In genomic region chr17:29589524-29590260, GRCh38 we compare ENCODE assay signal across 1 cellular context.
A peak's percentile ranks its signal among the peaks of the same experiment; 100 is the strongest.
TF ChIP-seq lines count a peak whose summit lies in the region.

A gene with protein sequence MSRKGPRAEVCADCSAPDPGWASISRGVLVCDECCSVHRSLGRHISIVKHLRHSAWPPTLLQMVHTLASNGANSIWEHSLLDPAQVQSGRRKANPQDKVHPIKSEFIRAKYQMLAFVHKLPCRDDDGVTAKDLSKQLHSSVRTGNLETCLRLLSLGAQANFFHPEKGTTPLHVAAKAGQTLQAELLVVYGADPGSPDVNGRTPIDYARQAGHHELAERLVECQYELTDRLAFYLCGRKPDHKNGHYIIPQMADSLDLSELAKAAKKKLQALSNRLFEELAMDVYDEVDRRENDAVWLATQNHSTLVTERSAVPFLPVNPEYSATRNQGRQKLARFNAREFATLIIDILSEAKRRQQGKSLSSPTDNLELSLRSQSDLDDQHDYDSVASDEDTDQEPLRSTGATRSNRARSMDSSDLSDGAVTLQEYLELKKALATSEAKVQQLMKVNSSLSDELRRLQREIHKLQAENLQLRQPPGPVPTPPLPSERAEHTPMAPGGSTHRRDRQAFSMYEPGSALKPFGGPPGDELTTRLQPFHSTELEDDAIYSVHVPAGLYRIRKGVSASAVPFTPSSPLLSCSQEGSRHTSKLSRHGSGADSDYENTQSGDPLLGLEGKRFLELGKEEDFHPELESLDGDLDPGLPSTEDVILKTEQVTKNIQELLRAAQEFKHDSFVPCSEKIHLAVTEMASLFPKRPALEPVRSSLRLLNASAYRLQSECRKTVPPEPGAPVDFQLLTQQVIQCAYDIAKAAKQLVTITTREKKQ (minus strand): TSS chr17:29589648. CDS start chr17:29589378, 270 bp downstream.

TF ChIP-seq in GM12878, 131 proteins besides CTCF, POLR2A, EP300 and RAD21 (continued from another document and continues in another):
- no peak for TF ChIP-seq IRF5 (IDR thresholded peaks at IDR 0.05; ENCODE audit: borderline replicate concordance)
- no peak for TF ChIP-seq CBX5 (IDR thresholded peaks at IDR 0.05; ENCODE audit: low read depth)
- 0 out of 2 replicates have a peak, but pooled peaks have one; percentile 33 for TF ChIP-seq ZNF207 (IDR thresholded peaks at IDR 0.05; ENCODE audit: borderline replicate concordance)
- TF ChIP-seq KDM1A (IDR thresholded peaks at IDR 0.05; ENCODE audit: borderline replicate concordance): no peak
- no peak for TF ChIP-seq MTA2 (IDR thresholded peaks at IDR 0.05; ENCODE audit: low read depth)
- TF ChIP-seq, protein P1, sequence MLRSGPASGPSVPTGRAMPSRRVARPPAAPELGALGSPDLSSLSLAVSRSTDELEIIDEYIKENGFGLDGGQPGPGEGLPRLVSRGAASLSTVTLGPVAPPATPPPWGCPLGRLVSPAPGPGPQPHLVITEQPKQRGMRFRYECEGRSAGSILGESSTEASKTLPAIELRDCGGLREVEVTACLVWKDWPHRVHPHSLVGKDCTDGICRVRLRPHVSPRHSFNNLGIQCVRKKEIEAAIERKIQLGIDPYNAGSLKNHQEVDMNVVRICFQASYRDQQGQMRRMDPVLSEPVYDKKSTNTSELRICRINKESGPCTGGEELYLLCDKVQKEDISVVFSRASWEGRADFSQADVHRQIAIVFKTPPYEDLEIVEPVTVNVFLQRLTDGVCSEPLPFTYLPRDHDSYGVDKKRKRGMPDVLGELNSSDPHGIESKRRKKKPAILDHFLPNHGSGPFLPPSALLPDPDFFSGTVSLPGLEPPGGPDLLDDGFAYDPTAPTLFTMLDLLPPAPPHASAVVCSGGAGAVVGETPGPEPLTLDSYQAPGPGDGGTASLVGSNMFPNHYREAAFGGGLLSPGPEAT (IDR thresholded peaks at IDR 0.05; ENCODE audit: low read depth): peak; percentile 31; the same call in 1 of the 2 replicates
- no peak for TF ChIP-seq CHD2 (IDR thresholded peaks at IDR 0.05; ENCODE audit: borderline replicate concordance, low read depth, low read length)
- TF ChIP-seq USF1 (IDR thresholded peaks at IDR 0.05; ENCODE audit: borderline replicate concordance, extremely low read length, insufficient read depth, low read depth, low read length): no peak
- TF ChIP-seq YY1 (IDR thresholded peaks at IDR 0.05; ENCODE audit: low read depth, low read length): peak; percentile 62; the same call in 1 of the 2 replicates
- TF ChIP-seq WRNIP1 (IDR thresholded peaks at IDR 0.05; ENCODE audit: borderline replicate concordance, low read depth, low read length): no peak
- peak; percentile 79 for TF ChIP-seq NR2F1 (conservative IDR thresholded peaks at IDR 0.05)
- no peak for TF ChIP-seq PBX3 (IDR thresholded peaks at IDR 0.05; ENCODE audit: insufficient replicate concordance, low read depth, low read length)
- TF ChIP-seq CBFB (IDR thresholded peaks at IDR 0.05; ENCODE audit: low read depth): no peak
- 0 out of 2 replicates have a peak, but pooled peaks have one; percentile 36 for TF ChIP-seq BACH1 (IDR thresholded peaks at IDR 0.05; ENCODE audit: borderline replicate concordance)
- TF ChIP-seq BMI1 (IDR thresholded peaks at IDR 0.05; ENCODE audit: borderline replicate concordance): no peak
- TF ChIP-seq, protein P2, sequence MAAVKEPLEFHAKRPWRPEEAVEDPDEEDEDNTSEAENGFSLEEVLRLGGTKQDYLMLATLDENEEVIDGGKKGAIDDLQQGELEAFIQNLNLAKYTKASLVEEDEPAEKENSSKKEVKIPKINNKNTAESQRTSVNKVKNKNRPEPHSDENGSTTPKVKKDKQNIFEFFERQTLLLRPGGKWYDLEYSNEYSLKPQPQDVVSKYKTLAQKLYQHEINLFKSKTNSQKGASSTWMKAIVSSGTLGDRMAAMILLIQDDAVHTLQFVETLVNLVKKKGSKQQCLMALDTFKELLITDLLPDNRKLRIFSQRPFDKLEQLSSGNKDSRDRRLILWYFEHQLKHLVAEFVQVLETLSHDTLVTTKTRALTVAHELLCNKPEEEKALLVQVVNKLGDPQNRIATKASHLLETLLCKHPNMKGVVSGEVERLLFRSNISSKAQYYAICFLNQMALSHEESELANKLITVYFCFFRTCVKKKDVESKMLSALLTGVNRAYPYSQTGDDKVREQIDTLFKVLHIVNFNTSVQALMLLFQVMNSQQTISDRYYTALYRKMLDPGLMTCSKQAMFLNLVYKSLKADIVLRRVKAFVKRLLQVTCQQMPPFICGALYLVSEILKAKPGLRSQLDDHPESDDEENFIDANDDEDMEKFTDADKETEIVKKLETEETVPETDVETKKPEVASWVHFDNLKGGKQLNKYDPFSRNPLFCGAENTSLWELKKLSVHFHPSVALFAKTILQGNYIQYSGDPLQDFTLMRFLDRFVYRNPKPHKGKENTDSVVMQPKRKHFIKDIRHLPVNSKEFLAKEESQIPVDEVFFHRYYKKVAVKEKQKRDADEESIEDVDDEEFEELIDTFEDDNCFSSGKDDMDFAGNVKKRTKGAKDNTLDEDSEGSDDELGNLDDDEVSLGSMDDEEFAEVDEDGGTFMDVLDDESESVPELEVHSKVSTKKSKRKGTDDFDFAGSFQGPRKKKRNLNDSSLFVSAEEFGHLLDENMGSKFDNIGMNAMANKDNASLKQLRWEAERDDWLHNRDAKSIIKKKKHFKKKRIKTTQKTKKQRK (IDR thresholded peaks at IDR 0.05; ENCODE audit: low read depth, low read length): no peak
- no peak for TF ChIP-seq CBX3 (IDR thresholded peaks at IDR 0.05; ENCODE audit: borderline replicate concordance, low read depth)
- 0 out of 2 replicates have a peak, but pooled peaks have one; percentile 53 for TF ChIP-seq ZNF592 (IDR thresholded peaks at IDR 0.05)
- TF ChIP-seq, protein P3, sequence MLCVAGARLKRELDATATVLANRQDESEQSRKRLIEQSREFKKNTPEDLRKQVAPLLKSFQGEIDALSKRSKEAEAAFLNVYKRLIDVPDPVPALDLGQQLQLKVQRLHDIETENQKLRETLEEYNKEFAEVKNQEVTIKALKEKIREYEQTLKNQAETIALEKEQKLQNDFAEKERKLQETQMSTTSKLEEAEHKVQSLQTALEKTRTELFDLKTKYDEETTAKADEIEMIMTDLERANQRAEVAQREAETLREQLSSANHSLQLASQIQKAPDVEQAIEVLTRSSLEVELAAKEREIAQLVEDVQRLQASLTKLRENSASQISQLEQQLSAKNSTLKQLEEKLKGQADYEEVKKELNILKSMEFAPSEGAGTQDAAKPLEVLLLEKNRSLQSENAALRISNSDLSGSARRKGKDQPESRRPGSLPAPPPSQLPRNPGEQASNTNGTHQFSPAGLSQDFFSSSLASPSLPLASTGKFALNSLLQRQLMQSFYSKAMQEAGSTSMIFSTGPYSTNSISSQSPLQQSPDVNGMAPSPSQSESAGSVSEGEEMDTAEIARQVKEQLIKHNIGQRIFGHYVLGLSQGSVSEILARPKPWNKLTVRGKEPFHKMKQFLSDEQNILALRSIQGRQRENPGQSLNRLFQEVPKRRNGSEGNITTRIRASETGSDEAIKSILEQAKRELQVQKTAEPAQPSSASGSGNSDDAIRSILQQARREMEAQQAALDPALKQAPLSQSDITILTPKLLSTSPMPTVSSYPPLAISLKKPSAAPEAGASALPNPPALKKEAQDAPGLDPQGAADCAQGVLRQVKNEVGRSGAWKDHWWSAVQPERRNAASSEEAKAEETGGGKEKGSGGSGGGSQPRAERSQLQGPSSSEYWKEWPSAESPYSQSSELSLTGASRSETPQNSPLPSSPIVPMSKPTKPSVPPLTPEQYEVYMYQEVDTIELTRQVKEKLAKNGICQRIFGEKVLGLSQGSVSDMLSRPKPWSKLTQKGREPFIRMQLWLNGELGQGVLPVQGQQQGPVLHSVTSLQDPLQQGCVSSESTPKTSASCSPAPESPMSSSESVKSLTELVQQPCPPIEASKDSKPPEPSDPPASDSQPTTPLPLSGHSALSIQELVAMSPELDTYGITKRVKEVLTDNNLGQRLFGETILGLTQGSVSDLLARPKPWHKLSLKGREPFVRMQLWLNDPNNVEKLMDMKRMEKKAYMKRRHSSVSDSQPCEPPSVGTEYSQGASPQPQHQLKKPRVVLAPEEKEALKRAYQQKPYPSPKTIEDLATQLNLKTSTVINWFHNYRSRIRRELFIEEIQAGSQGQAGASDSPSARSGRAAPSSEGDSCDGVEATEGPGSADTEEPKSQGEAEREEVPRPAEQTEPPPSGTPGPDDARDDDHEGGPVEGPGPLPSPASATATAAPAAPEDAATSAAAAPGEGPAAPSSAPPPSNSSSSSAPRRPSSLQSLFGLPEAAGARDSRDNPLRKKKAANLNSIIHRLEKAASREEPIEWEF (IDR thresholded peaks at IDR 0.05; ENCODE audit: insufficient replicate concordance, low read depth, low read length): no peak
- TF ChIP-seq ELK1 (IDR thresholded peaks at IDR 0.05; ENCODE audit: low read depth, low read length): no peak
- no peak for TF ChIP-seq SUZ12 (IDR thresholded peaks at IDR 0.05; ENCODE audit: unreplicated experiment)
- TF ChIP-seq IKZF1 (conservative IDR thresholded peaks at IDR 0.05): no peak; the same call in 1 of the 2 replicates
- TF ChIP-seq ZNF217 (IDR thresholded peaks at IDR 0.05): no peak
- no peak for TF ChIP-seq FOXM1 (IDR thresholded peaks at IDR 0.05; ENCODE audit: low read depth, low read length)
- peak; percentile 70 for TF ChIP-seq GATAD2B (conservative IDR thresholded peaks at IDR 0.05; ENCODE audit: low read depth)
- TF ChIP-seq NFXL1 (IDR thresholded peaks at IDR 0.05; ENCODE audit: borderline replicate concordance): no peak
- TF ChIP-seq MXI1 (IDR thresholded peaks at IDR 0.05; ENCODE audit: low read depth, low read length): peak; percentile 40; the same call in 1 of the 2 replicates
- no peak for TF ChIP-seq SREBF2 (IDR thresholded peaks at IDR 0.05; ENCODE audit: low read length)
- no peak for TF ChIP-seq RELA (IDR thresholded peaks at IDR 0.05; ENCODE audit: borderline replicate concordance, partially characterized antibody)
- TF ChIP-seq STAT1 (conservative IDR thresholded peaks at IDR 0.05): no peak; the same call in 1 of the 2 replicates
- TF ChIP-seq MYC (IDR thresholded peaks at IDR 0.05; ENCODE audit: insufficient read depth, insufficient read length, insufficient replicate concordance, low read length, severe bottlenecking): no peak
- TF ChIP-seq RFX5 (IDR thresholded peaks at IDR 0.05; ENCODE audit: low read depth, low read length): no peak
- no peak for TF ChIP-seq SMAD1 (IDR thresholded peaks at IDR 0.05; ENCODE audit: low read depth, partially characterized antibody)
- peak; percentile 62 for TF ChIP-seq NRF1 (conservative IDR thresholded peaks at IDR 0.05; ENCODE audit: low read depth, low read length)
